Comparison of ENCODE assay signal across 25 cellular contexts in genomic region chr10:78319371-78319770, GRCh38.
A peak's percentile ranks its signal among the peaks of the same experiment; 100 is the strongest.
DNase-seq lines count a peak whose midpoint lies in the region; ATAC-seq and TF ChIP-seq lines count a peak whose summit lies in the region.
"Had no signal": no experiment of that assay in that cellular context is flagged by ENCODE, and none has a peak within 500 bp of the region (broad histone marks: within the 10 kb centered on the region; RNA-seq: fewer than 3 reads in every experiment).

No MANE protein-coding gene starts in this region.

- H3K4me2 ChIP-seq in trophoblast cell (ENCODE audit: low read length) (no peak overlapping the region), PC-3 (ENCODE audit: low read length) (no peak overlapping the region)

- no peak overlapping the region for H3K4ac ChIP-seq in trophoblast cell (ENCODE audit: low read depth, low read length)

- CTCF ChIA-PET in WTC11 (lab: Charles Lee) = interaction anchor here (0.5 kb wide), 1 partner anchor 882 kb away, joined by 3 read pairs; no protein-coding TSS in a partner anchor
- CTCF ChIA-PET in PC-3 (lab: Charles Lee) = no interaction called here

- no peak overlapping the region for H3K14ac ChIP-seq in trophoblast cell (ENCODE audit: low read length)

- H3K9me3 ChIP-seq in BE2C (no peaks in the 10 kb centered on the region), trophoblast cell (ENCODE audit: insufficient read depth, low read depth, low read length) (no peaks in the 10 kb centered on the region), MG63 (peaks cover 4% of the 10 kb centered on the region; the same call in 1 of the 2 replicates), PC-3 (ENCODE audit: low read length) (0 out of 2 replicates have a peak, but pooled peaks cover 13% of the 10 kb centered on the region)
- H3K9me3 ChIP-seq: HAP-1, neutrophil, psoas muscle, SJCRH30 had no signal

- H3K36me3 ChIP-seq in BE2C = no peaks in the 10 kb centered on the region
- no peaks in the 10 kb centered on the region for H3K36me3 ChIP-seq in trophoblast cell (ENCODE audit: control insufficient read depth in 1 of 2, insufficient read depth in 2 of 2, low read length in 2 of 2)
- no peaks in the 10 kb centered on the region for H3K36me3 ChIP-seq in MG63
- H3K36me3 ChIP-seq in PC-3 (ENCODE audit: low read depth, low read length) = no peaks in the 10 kb centered on the region
- H3K36me3 ChIP-seq: HAP-1, heart right ventricle, neutrophil, SJCRH30, tibial nerve had no signal

- H3K79me2 ChIP-seq in trophoblast cell (ENCODE audit: control insufficient read depth, insufficient read depth, low read length, poor library complexity) = no peaks in the 10 kb centered on the region
- no peaks in the 10 kb centered on the region for H3K79me2 ChIP-seq in PC-3 (ENCODE audit: low read length)

- H2AFZ ChIP-seq in trophoblast cell (ENCODE audit: insufficient read depth, low read length, poor library complexity) (no peak overlapping the region), PC-3 (ENCODE audit: low read length) (no peak overlapping the region)

- TF ChIP-seq CTCF in BE2C (IDR thresholded peaks at IDR 0.05; ENCODE audit: low read depth, low read length) = no peak
- TF ChIP-seq CTCF in WTC11 (IDR thresholded peaks at IDR 0.05) = no peak
- no peak for TF ChIP-seq CTCF in fibroblast of villous mesenchyme (IDR thresholded peaks at IDR 0.05; ENCODE audit: insufficient read depth, low read depth, low read length)
- TF ChIP-seq CTCF in PC-3 (conservative IDR thresholded peaks at IDR 0.05; ENCODE audit: low read depth, low read length) = no peak

- intact Hi-C loops in PC-3 (cut with micrococcal nuclease) = loop anchor here (5.0 kb wide), 1 partner anchor 203 kb away; no protein-coding TSS in a partner anchor

- H2BK120ac ChIP-seq in trophoblast cell (ENCODE audit: insufficient read depth, low read length, poor library complexity) = peak overlapping the region; percentile 2

- H3K4me1 ChIP-seq in BE2C (peaks cover 12% of the 10 kb centered on the region), trophoblast cell (ENCODE audit: control insufficient read depth in 1 of 2, insufficient read depth in 2 of 2, low read length in 2 of 2) (peaks cover 12 to 20% of the 10 kb centered on the region in 2 experiments), PC-3 (ENCODE audit: insufficient read depth, low read length) (peaks cover 12% of the 10 kb centered on the region)
- H3K4me1 ChIP-seq: foreskin keratinocyte, HAP-1, SJCRH30 had no signal

- H3K4me1 Mint-ChIP-seq in WTC11 = peaks cover 7% of the 10 kb centered on the region

- H4K12ac ChIP-seq in trophoblast cell (ENCODE audit: low read depth, low read length) = no peak overlapping the region

- ATAC-seq in WTC11 (no peak), PC-3 (no peak)
- ATAC-seq: effector memory CD8-positive, alpha-beta T cell; foreskin keratinocyte; heart right ventricle; psoas muscle; stimulated activated naive CD8-positive, alpha-beta T cell treated with anti-CD3 and anti-CD28 coated beads, Interleukin-15, amount 100 ng/mL, for 72 hours had no signal

- no peak overlapping the region for H3K4me3 Mint-ChIP-seq in WTC11
- H3K4me3 Mint-ChIP-seq: activated naive CD4-positive, alpha-beta T cell treated with anti-CD3 and anti-CD28 coated beads for 36 hours; effector memory CD8-positive, alpha-beta T cell; stimulated activated naive CD8-positive, alpha-beta T cell treated with anti-CD3 and anti-CD28 coated beads, Interleukin-15, amount 100 ng/mL, for 72 hours had no signal

- H3K27ac Mint-ChIP-seq in WTC11 = no peak overlapping the region
- H3K27ac Mint-ChIP-seq: activated naive CD4-positive, alpha-beta T cell treated with anti-CD3 and anti-CD28 coated beads for 36 hours had no signal

- H3F3A ChIP-seq in PC-3 (ENCODE audit: low read length, unreplicated experiment) = no peaks in the 10 kb centered on the region

- WGBS in trophoblast cell (ENCODE audit: extremely low coverage, insufficient coverage, insufficient read length) = no CpG with 5 or more reads among the region's 7 CpGs

- H2BK12ac ChIP-seq in trophoblast cell (ENCODE audit: low read length) = peak overlapping the region; percentile 34

- BruUV-seq in PC-3 (replicated peaks; lab: Mats Ljungman, UMichigan) = no TSS peak

- H4K91ac ChIP-seq in trophoblast cell (ENCODE audit: low read depth, low read length) = peak overlapping the region; percentile 53

- no peak overlapping the region for H3K18ac ChIP-seq in trophoblast cell (ENCODE audit: low read length)

- DNase-seq in BE2C (peak; percentile 33), WTC11 (ENCODE audit: low spot score) (no peak), fibroblast of villous mesenchyme (ENCODE audit: low read depth) (peak; percentile 81), trophoblast cell (no peak), MG63 (no peak), PC-3 (no peak), GM19240 (ENCODE audit: insufficient read length, low spot score) (no peak), mesenteric fat pad (ENCODE audit: low spot score) (no peak)
- DNase-seq: activated naive CD4-positive, alpha-beta T cell treated with anti-CD3 and anti-CD28 coated beads for 36 hours; activated T-cell treated with anti-CD3 and anti-CD28 coated beads, Interleukin-2, amount 50 U/mL, for 48 hours; amniotic stem cell; effector memory CD8-positive, alpha-beta T cell; erythroblast; foreskin keratinocyte; heart right ventricle; NCI-H1417; NCI-H2029 treated with DMSO at 0.1 percent for 48 hours; NCI-H526 treated with DMSO at 0.1 percent for 48 hours; psoas muscle; SJCRH30; stimulated activated naive CD8-positive, alpha-beta T cell treated with anti-CD3 and anti-CD28 coated beads, Interleukin-15, amount 100 ng/mL, for 72 hours had no signal

- no peaks in the 10 kb centered on the region for H4K20me1 ChIP-seq in PC-3 (ENCODE audit: low read length)

- H3K9ac ChIP-seq in trophoblast cell (ENCODE audit: low read length) = no peak overlapping the region
- H3K9ac ChIP-seq in PC-3 (ENCODE audit: low read length) = no peak overlapping the region

- H2AK5ac ChIP-seq in trophoblast cell (ENCODE audit: low read length) = no peak overlapping the region

- no peaks in the 10 kb centered on the region for H3K36me3 Mint-ChIP-seq in WTC11

- H3K9me3 Mint-ChIP-seq in WTC11 = no peaks in the 10 kb centered on the region
- H3K9me3 Mint-ChIP-seq: effector memory CD8-positive, alpha-beta T cell had no signal

- H3K27me3 ChIP-seq in BE2C (no peaks in the 10 kb centered on the region), trophoblast cell (ENCODE audit: insufficient read depth, low read length) (no peaks in the 10 kb centered on the region), MG63 (no peaks in the 10 kb centered on the region), PC-3 (ENCODE audit: low read length) (peaks cover 13% of the 10 kb centered on the region; the same call in 1 of the 2 replicates)
- H3K27me3 ChIP-seq: heart right ventricle, neutrophil, SJCRH30, tibial nerve had no signal

- H3K79me1 ChIP-seq in trophoblast cell (ENCODE audit: low read length) = peaks cover 10% of the 10 kb centered on the region

- H3K23ac ChIP-seq in trophoblast cell (ENCODE audit: low read length) = no peak overlapping the region

- no peaks in the 10 kb centered on the region for H3K27me3 Mint-ChIP-seq in WTC11 (ENCODE audit: low read depth)
- H3K27me3 Mint-ChIP-seq: stimulated activated naive CD8-positive, alpha-beta T cell treated with anti-CD3 and anti-CD28 coated beads, Interleukin-15, amount 100 ng/mL, for 72 hours had no signal

- H3K27ac ChIP-seq in trophoblast cell (ENCODE audit: low read depth, low read length) = no peak overlapping the region
- no peak overlapping the region for H3K27ac ChIP-seq in PC-3 (ENCODE audit: low read length)
- H3K27ac ChIP-seq: foreskin keratinocyte, heart right ventricle, neutrophil, psoas muscle, SJCRH30, skin epidermis, tibial nerve had no signal

- no peaks in the 10 kb centered on the region for H3K9me2 ChIP-seq in PC-3 (replicated peaks; ENCODE audit: low read length)

- no peak overlapping the region for H3K4me3 ChIP-seq in BE2C (ENCODE audit: low read depth, low read length)
- H3K4me3 ChIP-seq in fibroblast of villous mesenchyme (ENCODE audit: low read depth, low read length) = no peak overlapping the region
- no peak overlapping the region for H3K4me3 ChIP-seq in trophoblast cell (ENCODE audit: low read depth, low read length)
- no peak overlapping the region for H3K4me3 ChIP-seq in MG63
- H3K4me3 ChIP-seq in PC-3 (ENCODE audit: low read length) = no peak overlapping the region
- H3K4me3 ChIP-seq: HAP-1, heart right ventricle, psoas muscle, SJCRH30, skin epidermis, tibial nerve had no signal

- POLR2A ChIA-PET in WTC11 (lab: Charles Lee) (no interaction called here), PC-3 (lab: Charles Lee; ENCODE audit: unreplicated experiment) (no interaction called here)

- H2BK5ac ChIP-seq in trophoblast cell (ENCODE audit: low read depth, low read length, poor library complexity) = no peak overlapping the region

- no peak overlapping the region for H4K8ac ChIP-seq in trophoblast cell (ENCODE audit: low read depth, low read length)

TF ChIP-seq in WTC11, 78 proteins besides CTCF, POLR2A, EP300 and RAD21 (continues in another document):
- peak; percentile 51; the same call in 1 of the 2 replicates for TF ChIP-seq GABPB1 (CRISPR knock-in tag; IDR thresholded peaks at IDR 0.05)
- TF ChIP-seq, protein P1, sequence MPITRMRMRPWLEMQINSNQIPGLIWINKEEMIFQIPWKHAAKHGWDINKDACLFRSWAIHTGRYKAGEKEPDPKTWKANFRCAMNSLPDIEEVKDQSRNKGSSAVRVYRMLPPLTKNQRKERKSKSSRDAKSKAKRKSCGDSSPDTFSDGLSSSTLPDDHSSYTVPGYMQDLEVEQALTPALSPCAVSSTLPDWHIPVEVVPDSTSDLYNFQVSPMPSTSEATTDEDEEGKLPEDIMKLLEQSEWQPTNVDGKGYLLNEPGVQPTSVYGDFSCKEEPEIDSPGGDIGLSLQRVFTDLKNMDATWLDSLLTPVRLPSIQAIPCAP (CRISPR knock-in tag; IDR thresholded peaks at IDR 0.05) = no peak
- TF ChIP-seq, protein P2, sequence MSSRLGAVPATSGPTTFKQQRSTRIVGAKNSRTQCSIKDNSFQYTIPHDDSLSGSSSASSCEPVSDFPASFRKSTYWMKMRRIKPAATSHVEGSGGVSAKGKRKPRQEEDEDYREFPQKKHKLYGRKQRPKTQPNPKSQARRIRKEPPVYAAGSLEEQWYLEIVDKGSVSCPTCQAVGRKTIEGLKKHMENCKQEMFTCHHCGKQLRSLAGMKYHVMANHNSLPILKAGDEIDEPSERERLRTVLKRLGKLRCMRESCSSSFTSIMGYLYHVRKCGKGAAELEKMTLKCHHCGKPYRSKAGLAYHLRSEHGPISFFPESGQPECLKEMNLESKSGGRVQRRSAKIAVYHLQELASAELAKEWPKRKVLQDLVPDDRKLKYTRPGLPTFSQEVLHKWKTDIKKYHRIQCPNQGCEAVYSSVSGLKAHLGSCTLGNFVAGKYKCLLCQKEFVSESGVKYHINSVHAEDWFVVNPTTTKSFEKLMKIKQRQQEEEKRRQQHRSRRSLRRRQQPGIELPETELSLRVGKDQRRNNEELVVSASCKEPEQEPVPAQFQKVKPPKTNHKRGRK (CRISPR knock-in tag; IDR thresholded peaks at IDR 0.05; ENCODE audit: borderline replicate concordance) = no peak
- no peak for TF ChIP-seq ZNF263 (CRISPR knock-in tag; IDR thresholded peaks at IDR 0.05; ENCODE audit: low read depth)
- TF ChIP-seq ATF3 (CRISPR knock-in tag; conservative IDR thresholded peaks at IDR 0.05) = no peak

Comparison
In these comparisons a context has a peak if more than half of its experiments do, and no peak if none do; other contexts are left out.
1. DNase-seq: peak in BE2C (single experiment) and fibroblast of villous mesenchyme (single experiment); none in WTC11 (single experiment), trophoblast cell (0 of 2), MG63 (single experiment), PC-3 (single experiment), GM19240 (single experiment) and mesenteric fat pad (single experiment).